Comparison of ENCODE assay signal across 7 cellular contexts in the genomic region with DNA sequence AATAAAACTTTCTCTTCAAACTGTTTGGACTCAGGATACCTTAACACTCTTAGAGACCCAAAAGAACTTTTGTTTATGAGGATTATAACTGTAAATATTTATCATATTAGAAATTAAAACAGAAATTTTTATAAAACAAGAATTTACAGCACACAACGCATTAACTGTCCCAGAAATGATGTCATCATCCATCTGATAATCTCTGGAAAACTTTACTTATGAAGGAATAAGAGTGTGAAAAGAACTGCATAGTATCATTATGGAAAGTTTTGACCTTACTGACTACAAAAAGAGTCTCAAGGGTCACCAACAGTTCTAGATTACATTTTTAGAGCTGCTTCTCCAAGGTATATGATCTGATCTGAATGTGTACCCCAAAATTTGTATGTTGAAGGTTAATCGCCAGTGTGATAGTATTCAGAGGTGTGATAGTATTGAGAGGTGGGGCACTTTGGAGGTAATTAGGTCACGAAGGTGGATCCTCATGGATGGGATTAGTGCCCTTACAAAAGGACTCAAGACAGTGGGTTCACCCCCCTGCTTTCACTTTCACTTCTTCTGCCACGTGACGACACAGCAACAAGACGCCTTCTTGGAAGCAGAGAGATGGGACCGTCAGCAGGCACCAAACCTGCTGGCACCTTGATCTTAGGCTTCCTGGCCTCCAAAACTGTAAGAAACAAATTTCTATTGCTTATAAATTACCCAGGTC.
A peak's percentile ranks its signal among the peaks of the same experiment; 100 is the strongest.
DNase-seq lines count a peak whose midpoint lies in the region; ATAC-seq and TF ChIP-seq lines count a peak whose summit lies in the region.

No MANE protein-coding gene starts in this region.

- no peaks in the 10 kb centered on the region for H3K79me2 ChIP-seq in DND-41 (ENCODE audit: insufficient read depth, low read length)

- ATAC-seq in DND-41 (ENCODE audit: insufficient read depth, low read depth) = peak; percentile 91
- ATAC-seq in HG03135 (IDR thresholded peaks at IDR 0.05; ENCODE audit: unreplicated experiment) = no peak

- CTCF ChIA-PET in activated CD4-positive, alpha-beta T cell treated with anti-CD3 and anti-CD28 coated beads, Interleukin-2, amount 10 ng/mL, durations not matched to agents 7 days and 5 days (lab: Charles Lee) = no interaction called here

- peak overlapping the region; percentile 50; the same call in 1 of the 2 replicates for H3K4me2 ChIP-seq in DND-41 (ENCODE audit: insufficient read depth, low read length)

- peaks cover 38% of the 10 kb centered on the region for H3K27me3 Mint-ChIP-seq in activated CD4-positive, alpha-beta T cell treated with anti-CD3 and anti-CD28 coated beads, Interleukin-2, amount 10 ng/mL, durations not matched to agents 7 days and 5 days

- no peak for TF ChIP-seq CTCF in DND-41 (IDR thresholded peaks at IDR 0.05; ENCODE audit: borderline replicate concordance, extremely low read depth, low read length, poor library complexity, severe bottlenecking)

- H3K27ac Mint-ChIP-seq in activated CD4-positive, alpha-beta T cell treated with anti-CD3 and anti-CD28 coated beads, Interleukin-2, amount 10 ng/mL, durations not matched to agents 7 days and 5 days = peak overlapping the region; percentile 3

- no peaks in the 10 kb centered on the region for H3K36me3 Mint-ChIP-seq in activated CD4-positive, alpha-beta T cell treated with anti-CD3 and anti-CD28 coated beads, Interleukin-2, amount 10 ng/mL, durations not matched to agents 7 days and 5 days (ENCODE audit: low read depth)

- POLR2A ChIA-PET in activated CD4-positive, alpha-beta T cell treated with anti-CD3 and anti-CD28 coated beads, Interleukin-2, amount 10 ng/mL, durations not matched to agents 7 days and 5 days (lab: Charles Lee) = no interaction called here

- H3K4me1 Mint-ChIP-seq in activated CD4-positive, alpha-beta T cell treated with anti-CD3 and anti-CD28 coated beads, Interleukin-2, amount 10 ng/mL, durations not matched to agents 7 days and 5 days = peaks cover 8% of the 10 kb centered on the region

- peaks cover 2% of the 10 kb centered on the region for H3K9me3 Mint-ChIP-seq in activated CD4-positive, alpha-beta T cell treated with anti-CD3 and anti-CD28 coated beads, Interleukin-2, amount 10 ng/mL, durations not matched to agents 7 days and 5 days

- no peaks in the 10 kb centered on the region for H3K27me3 ChIP-seq in DND-41 (ENCODE audit: insufficient read depth, low read length, poor library complexity)
- no peaks in the 10 kb centered on the region for H3K27me3 ChIP-seq in mononuclear cell (ENCODE audit: insufficient read depth, low read length)

- H3K4me1 ChIP-seq in DND-41 (ENCODE audit: insufficient read depth, low read length) = peaks cover 8% of the 10 kb centered on the region
- peaks cover 6% of the 10 kb centered on the region for H3K4me1 ChIP-seq in mononuclear cell (ENCODE audit: insufficient read depth, low read length)

- H2AFZ ChIP-seq in DND-41 (ENCODE audit: low read depth, low read length) = peak overlapping the region; percentile 21

- peak; percentile 60 for DNase-seq in DND-41
- peak; percentile 83 to 86 for DNase-seq in Kasumi-1 (lab: John Stamatoyannopoulos, UW)
- peak; percentile 47 for DNase-seq in activated CD4-positive, alpha-beta T cell treated with anti-CD3 and anti-CD28 coated beads, Interleukin-2, amount 10 ng/mL, durations not matched to agents 7 days and 5 days
- no peak for DNase-seq in NCI-H1436 treated with DMSO at 0.1 percent for 48 hours (lab: John Stamatoyannopoulos, UW)
- no peak for DNase-seq in HT-29 (ENCODE audit: low spot score)

- no peak overlapping the region for H3K27ac ChIP-seq in DND-41 (ENCODE audit: low read length)

- no peaks in the 10 kb centered on the region for H4K20me1 ChIP-seq in DND-41 (ENCODE audit: insufficient read depth, low read length)

- H3K9me3 ChIP-seq in DND-41 (ENCODE audit: insufficient read depth, low read length, severe bottlenecking) (no peaks in the 10 kb centered on the region), mononuclear cell (ENCODE audit: low read depth, low read length) (no peaks in the 10 kb centered on the region)

- H3K36me3 ChIP-seq in DND-41 (ENCODE audit: insufficient read depth, low read length) = no peaks in the 10 kb centered on the region

- no peak overlapping the region for H3K9ac ChIP-seq in DND-41 (ENCODE audit: low read depth, low read length)

- peak overlapping the region; percentile 52 for H3K4me3 Mint-ChIP-seq in activated CD4-positive, alpha-beta T cell treated with anti-CD3 and anti-CD28 coated beads, Interleukin-2, amount 10 ng/mL, durations not matched to agents 7 days and 5 days

- no peak overlapping the region for H3K4me3 ChIP-seq in DND-41 (ENCODE audit: low read depth in 1 of 2, low read length in 2 of 2)
- H3K4me3 ChIP-seq in mononuclear cell (ENCODE audit: low read length) = peak overlapping the region; percentile 20

Comparison
In these comparisons a context has a peak if more than half of its experiments do, and no peak if none do; other contexts are left out.
1. DNase-seq: peak in DND-41 (single experiment), Kasumi-1 (2 of 2) and activated CD4-positive, alpha-beta T cell treated with anti-CD3 and anti-CD28 coated beads, Interleukin-2, amount 10 ng/mL, durations not matched to agents 7 days and 5 days (single experiment); none in NCI-H1436 treated with DMSO at 0.1 percent for 48 hours (single experiment) and HT-29 (single experiment).